ENCODE assay signal across 1 cellular context in the genomic region with DNA sequence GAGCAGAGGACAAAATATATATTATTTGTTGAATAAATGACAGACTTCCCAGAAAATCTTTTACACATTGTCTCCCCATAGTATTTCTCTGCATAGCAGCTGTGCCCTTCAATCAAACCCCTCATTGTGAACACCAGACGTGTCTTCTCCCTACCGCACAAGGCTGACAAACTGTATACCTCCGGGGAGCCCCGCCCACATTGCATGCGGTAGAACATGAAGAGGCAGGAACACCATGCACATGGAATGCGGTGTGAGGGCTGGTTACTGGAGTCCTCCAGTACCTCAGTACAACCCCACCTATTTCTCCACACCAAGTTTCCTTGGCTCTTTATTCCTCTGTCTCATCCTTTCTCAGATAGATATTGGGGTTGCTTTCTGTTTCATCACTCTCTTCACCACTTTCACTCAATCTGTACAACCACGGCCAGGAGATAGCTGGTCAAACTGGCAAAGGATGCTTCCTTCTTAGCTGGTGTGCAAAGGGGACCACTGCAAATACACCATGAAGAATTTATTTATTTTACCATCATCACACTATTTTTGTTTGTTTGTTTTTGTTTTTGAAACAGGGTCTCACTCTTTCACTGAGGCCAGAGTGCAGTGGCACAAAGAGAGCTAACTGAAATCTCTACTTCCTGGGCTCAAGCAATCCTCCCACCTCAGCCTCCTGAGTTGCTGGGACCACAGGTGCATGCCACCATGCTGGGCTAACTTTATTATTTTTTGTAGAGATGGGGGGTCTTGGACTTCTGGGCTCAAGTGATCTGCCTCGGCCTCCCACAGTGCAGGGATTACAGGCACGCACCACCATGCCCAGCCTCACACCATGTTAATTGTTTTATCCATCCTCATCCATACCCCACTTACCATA.
A peak's percentile ranks its signal among the peaks of the same experiment; 100 is the strongest.
TF ChIP-seq lines count a peak whose summit lies in the region.

No MANE protein-coding gene starts in this region.

TF ChIP-seq in HepG2, 621 proteins besides CTCF, POLR2A, EP300 and RAD21:
- TF ChIP-seq SP1 (IDR thresholded peaks at IDR 0.05) (no peak), SP1 (CRISPR knock-in tag; IDR thresholded peaks at IDR 0.05) (peak; percentile 33; the same call in 1 of the 2 replicates), SAP130 (CRISPR knock-in tag; IDR thresholded peaks at IDR 0.05; ENCODE audit: low read depth) (peak; percentile 20; the same call in 1 of the 2 replicates), ZKSCAN8 (CRISPR knock-in tag; IDR thresholded peaks at IDR 0.05; ENCODE audit: borderline replicate concordance) (0 out of 2 replicates have a peak, but pooled peaks have one; percentile 18), ZFX (CRISPR knock-in tag; IDR thresholded peaks at IDR 0.05; ENCODE audit: low read depth) (no peak), MXD4 (CRISPR knock-in tag; IDR thresholded peaks at IDR 0.05) (no peak), TEAD3 (CRISPR knock-in tag; optimal IDR thresholded peaks at IDR 0.05; ENCODE audit: borderline replicate concordance) (peak; percentile 49), ARNT2 (CRISPR knock-in tag; IDR thresholded peaks at IDR 0.05; ENCODE audit: low read depth) (no peak), ZNF17 (CRISPR knock-in tag; IDR thresholded peaks at IDR 0.05) (no peak)
- TF ChIP-seq, protein P1, sequence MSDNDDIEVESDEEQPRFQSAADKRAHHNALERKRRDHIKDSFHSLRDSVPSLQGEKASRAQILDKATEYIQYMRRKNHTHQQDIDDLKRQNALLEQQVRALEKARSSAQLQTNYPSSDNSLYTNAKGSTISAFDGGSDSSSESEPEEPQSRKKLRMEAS (IDR thresholded peaks at IDR 0.05), result peak; percentile 50; the same call in 1 of the 2 replicates
- TF ChIP-seq, protein P2, sequence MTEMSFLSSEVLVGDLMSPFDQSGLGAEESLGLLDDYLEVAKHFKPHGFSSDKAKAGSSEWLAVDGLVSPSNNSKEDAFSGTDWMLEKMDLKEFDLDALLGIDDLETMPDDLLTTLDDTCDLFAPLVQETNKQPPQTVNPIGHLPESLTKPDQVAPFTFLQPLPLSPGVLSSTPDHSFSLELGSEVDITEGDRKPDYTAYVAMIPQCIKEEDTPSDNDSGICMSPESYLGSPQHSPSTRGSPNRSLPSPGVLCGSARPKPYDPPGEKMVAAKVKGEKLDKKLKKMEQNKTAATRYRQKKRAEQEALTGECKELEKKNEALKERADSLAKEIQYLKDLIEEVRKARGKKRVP (CRISPR knock-in tag; IDR thresholded peaks at IDR 0.05), result peak in 1 of 2 experiments; percentile 22; a peak in 1 of 4 replicates
- TF ChIP-seq, protein P3, sequence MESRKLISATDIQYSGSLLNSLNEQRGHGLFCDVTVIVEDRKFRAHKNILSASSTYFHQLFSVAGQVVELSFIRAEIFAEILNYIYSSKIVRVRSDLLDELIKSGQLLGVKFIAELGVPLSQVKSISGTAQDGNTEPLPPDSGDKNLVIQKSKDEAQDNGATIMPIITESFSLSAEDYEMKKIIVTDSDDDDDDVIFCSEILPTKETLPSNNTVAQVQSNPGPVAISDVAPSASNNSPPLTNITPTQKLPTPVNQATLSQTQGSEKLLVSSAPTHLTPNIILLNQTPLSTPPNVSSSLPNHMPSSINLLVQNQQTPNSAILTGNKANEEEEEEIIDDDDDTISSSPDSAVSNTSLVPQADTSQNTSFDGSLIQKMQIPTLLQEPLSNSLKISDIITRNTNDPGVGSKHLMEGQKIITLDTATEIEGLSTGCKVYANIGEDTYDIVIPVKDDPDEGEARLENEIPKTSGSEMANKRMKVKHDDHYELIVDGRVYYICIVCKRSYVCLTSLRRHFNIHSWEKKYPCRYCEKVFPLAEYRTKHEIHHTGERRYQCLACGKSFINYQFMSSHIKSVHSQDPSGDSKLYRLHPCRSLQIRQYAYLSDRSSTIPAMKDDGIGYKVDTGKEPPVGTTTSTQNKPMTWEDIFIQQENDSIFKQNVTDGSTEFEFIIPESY (CRISPR knock-in tag; IDR thresholded peaks at IDR 0.05), result no peak
- TF ChIP-seq, protein P4, sequence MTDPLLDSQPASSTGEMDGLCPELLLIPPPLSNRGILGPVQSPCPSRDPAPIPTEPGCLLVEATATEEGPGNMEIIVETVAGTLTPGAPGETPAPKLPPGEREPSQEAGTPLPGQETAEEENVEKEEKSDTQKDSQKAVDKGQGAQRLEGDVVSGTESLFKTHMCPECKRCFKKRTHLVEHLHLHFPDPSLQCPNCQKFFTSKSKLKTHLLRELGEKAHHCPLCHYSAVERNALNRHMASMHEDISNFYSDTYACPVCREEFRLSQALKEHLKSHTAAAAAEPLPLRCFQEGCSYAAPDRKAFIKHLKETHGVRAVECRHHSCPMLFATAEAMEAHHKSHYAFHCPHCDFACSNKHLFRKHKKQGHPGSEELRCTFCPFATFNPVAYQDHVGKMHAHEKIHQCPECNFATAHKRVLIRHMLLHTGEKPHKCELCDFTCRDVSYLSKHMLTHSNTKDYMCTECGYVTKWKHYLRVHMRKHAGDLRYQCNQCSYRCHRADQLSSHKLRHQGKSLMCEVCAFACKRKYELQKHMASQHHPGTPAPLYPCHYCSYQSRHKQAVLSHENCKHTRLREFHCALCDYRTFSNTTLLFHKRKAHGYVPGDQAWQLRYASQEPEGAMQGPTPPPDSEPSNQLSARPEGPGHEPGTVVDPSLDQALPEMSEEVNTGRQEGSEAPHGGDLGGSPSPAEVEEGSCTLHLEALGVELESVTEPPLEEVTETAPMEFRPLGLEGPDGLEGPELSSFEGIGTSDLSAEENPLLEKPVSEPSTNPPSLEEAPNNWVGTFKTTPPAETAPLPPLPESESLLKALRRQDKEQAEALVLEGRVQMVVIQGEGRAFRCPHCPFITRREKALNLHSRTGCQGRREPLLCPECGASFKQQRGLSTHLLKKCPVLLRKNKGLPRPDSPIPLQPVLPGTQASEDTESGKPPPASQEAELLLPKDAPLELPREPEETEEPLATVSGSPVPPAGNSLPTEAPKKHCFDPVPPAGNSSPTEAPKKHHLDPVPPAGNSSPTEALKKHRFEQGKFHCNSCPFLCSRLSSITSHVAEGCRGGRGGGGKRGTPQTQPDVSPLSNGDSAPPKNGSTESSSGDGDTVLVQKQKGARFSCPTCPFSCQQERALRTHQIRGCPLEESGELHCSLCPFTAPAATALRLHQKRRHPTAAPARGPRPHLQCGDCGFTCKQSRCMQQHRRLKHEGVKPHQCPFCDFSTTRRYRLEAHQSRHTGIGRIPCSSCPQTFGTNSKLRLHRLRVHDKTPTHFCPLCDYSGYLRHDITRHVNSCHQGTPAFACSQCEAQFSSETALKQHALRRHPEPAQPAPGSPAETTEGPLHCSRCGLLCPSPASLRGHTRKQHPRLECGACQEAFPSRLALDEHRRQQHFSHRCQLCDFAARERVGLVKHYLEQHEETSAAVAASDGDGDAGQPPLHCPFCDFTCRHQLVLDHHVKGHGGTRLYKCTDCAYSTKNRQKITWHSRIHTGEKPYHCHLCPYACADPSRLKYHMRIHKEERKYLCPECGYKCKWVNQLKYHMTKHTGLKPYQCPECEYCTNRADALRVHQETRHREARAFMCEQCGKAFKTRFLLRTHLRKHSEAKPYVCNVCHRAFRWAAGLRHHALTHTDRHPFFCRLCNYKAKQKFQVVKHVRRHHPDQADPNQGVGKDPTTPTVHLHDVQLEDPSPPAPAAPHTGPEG (CRISPR knock-in tag; IDR thresholded peaks at IDR 0.05), result peak; percentile 75; the same call in 1 of the 2 replicates
- TF ChIP-seq, protein P5, sequence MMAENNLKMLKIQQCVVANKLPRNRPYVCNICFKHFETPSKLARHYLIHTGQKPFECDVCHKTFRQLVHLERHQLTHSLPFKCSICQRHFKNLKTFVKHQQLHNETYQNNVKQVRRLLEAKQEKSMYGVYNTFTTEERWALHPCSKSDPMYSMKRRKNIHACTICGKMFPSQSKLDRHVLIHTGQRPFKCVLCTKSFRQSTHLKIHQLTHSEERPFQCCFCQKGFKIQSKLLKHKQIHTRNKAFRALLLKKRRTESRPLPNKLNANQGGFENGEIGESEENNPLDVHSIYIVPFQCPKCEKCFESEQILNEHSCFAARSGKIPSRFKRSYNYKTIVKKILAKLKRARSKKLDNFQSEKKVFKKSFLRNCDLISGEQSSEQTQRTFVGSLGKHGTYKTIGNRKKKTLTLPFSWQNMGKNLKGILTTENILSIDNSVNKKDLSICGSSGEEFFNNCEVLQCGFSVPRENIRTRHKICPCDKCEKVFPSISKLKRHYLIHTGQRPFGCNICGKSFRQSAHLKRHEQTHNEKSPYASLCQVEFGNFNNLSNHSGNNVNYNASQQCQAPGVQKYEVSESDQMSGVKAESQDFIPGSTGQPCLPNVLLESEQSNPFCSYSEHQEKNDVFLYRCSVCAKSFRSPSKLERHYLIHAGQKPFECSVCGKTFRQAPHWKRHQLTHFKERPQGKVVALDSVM (CRISPR knock-in tag; IDR thresholded peaks at IDR 0.05), result 0 out of 2 replicates have a peak, but pooled peaks have one; percentile 19
